Comparison of ENCODE assay signal across 19 cellular contexts in the genomic region with DNA sequence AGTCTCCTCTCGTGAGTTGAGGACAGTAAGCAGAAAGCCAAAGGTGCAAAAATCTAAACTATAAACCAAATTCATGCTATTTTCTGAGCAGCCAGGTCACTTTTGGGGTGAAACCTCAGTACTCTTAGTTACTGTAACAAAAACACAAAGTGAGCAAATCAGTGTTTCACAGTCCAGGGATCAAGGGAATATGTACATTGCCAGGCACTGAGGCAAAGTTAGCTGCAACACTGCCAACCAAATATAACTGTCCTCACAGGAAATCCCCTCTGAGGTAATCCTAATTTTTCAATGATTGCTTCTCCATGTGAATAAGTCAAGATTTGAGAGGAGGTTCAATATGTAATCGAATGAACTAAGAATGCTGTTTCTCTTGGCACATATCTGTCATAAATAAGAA.
A peak's percentile ranks its signal among the peaks of the same experiment; 100 is the strongest.
DNase-seq lines count a peak whose midpoint lies in the region; ATAC-seq lines count a peak whose summit lies in the region.
"Had no signal": no experiment of that assay in that cellular context is flagged by ENCODE, and none has a peak within 500 bp of the region (broad histone marks: within the 10 kb centered on the region; RNA-seq: fewer than 3 reads in every experiment).

No MANE protein-coding gene starts in this region.

- no peak for ATAC-seq in activated naive CD8-positive, alpha-beta T cell treated with anti-CD3 and anti-CD28 coated beads, Interleukin-2, amount 50 U/mL, for 24 hours
- no peak for ATAC-seq in GM21515 (IDR thresholded peaks at IDR 0.05; ENCODE audit: unreplicated experiment)
- no peak for ATAC-seq in HG03196 (IDR thresholded peaks at IDR 0.05; ENCODE audit: unreplicated experiment)
- ATAC-seq: CD8-positive, alpha-beta T cell; GM23338; HCT116 had no signal

- no peaks in the 10 kb centered on the region for H3K9me3 Mint-ChIP-seq in activated naive CD8-positive, alpha-beta T cell treated with anti-CD3 and anti-CD28 coated beads, Interleukin-2, amount 50 U/mL, for 24 hours
- H3K9me3 Mint-ChIP-seq: GM23338 had no signal

- no peak overlapping the region for H3K4me3 ChIP-seq in MG63
- H3K4me3 ChIP-seq: BLaER1 treated with 17β-estradiol and CSF1 and Interleukin-3, amounts not matched to agents 10 nM and 100 nM; GM23338 had no signal

- no peaks in the 10 kb centered on the region for H3K27me3 ChIP-seq in MG63
- H3K27me3 ChIP-seq: BLaER1 treated with 17β-estradiol and CSF1 and Interleukin-3, amounts not matched to agents 10 nM and 100 nM had no signal

- H3K36me3 Mint-ChIP-seq in activated naive CD8-positive, alpha-beta T cell treated with anti-CD3 and anti-CD28 coated beads, Interleukin-2, amount 50 U/mL, for 24 hours (ENCODE audit: low read depth): no peaks in the 10 kb centered on the region
- H3K36me3 Mint-ChIP-seq: CD8-positive, alpha-beta T cell had no signal

- no peaks in the 10 kb centered on the region for H3K9me3 ChIP-seq in MG63
- H3K9me3 ChIP-seq: BLaER1 treated with 17β-estradiol and CSF1 and Interleukin-3, amounts not matched to agents 10 nM and 100 nM had no signal

- H3K27ac Mint-ChIP-seq in activated naive CD8-positive, alpha-beta T cell treated with anti-CD3 and anti-CD28 coated beads, Interleukin-2, amount 50 U/mL, for 24 hours: no peak overlapping the region
- H3K27ac Mint-ChIP-seq: B cell; CD8-positive, alpha-beta T cell; GM23338; HFFc6 had no signal

- no peak overlapping the region for H3K4me3 Mint-ChIP-seq in activated naive CD8-positive, alpha-beta T cell treated with anti-CD3 and anti-CD28 coated beads, Interleukin-2, amount 50 U/mL, for 24 hours
- H3K4me3 Mint-ChIP-seq: B cell; CD8-positive, alpha-beta T cell; GM23338; HFFc6 had no signal

- H3K27me3 Mint-ChIP-seq in activated naive CD8-positive, alpha-beta T cell treated with anti-CD3 and anti-CD28 coated beads, Interleukin-2, amount 50 U/mL, for 24 hours: no peaks in the 10 kb centered on the region
- H3K27me3 Mint-ChIP-seq: B cell had no signal

- DNase-seq in MG63 (peak; percentile 4), fibroblast of gingiva (ENCODE audit: low read depth) (peak; percentile 45), glomerular visceral epithelial cell (ENCODE audit: extremely low spot score) (peak; percentile 6), renal cortical epithelial cell (ENCODE audit: low read depth) (peak; percentile 6), SIG-M5 treated with dmso at 0.1 percent for 504 hours (lab: John Stamatoyannopoulos, UW; ENCODE audit: unreplicated experiment) (no peak)
- DNase-seq in activated naive CD8-positive, alpha-beta T cell treated with anti-CD3 and anti-CD28 coated beads, Interleukin-2, amount 50 U/mL, for 24 hours: no peak
- DNase-seq: CD8-positive, alpha-beta T cell; DMS 273 treated with DMSO at 0.1 percent for 48 hours; DMS53; DND-41; EL; H7; HFFc6 had no signal

- H3K4me1 Mint-ChIP-seq in activated naive CD8-positive, alpha-beta T cell treated with anti-CD3 and anti-CD28 coated beads, Interleukin-2, amount 50 U/mL, for 24 hours: no peaks in the 10 kb centered on the region
- H3K4me1 Mint-ChIP-seq: B cell had no signal

- no peaks in the 10 kb centered on the region for H3K36me3 ChIP-seq in MG63
- H3K36me3 ChIP-seq: BLaER1 treated with 17β-estradiol and CSF1 and Interleukin-3, amounts not matched to agents 10 nM and 100 nM had no signal

Comparison
In these comparisons a context has a peak if more than half of its experiments do, and no peak if none do; other contexts are left out.
1. DNase-seq: peak in MG63 (single experiment), fibroblast of gingiva (single experiment), glomerular visceral epithelial cell (single experiment) and renal cortical epithelial cell (single experiment); none in SIG-M5 treated with dmso at 0.1 percent for 504 hours (single experiment) and activated naive CD8-positive, alpha-beta T cell treated with anti-CD3 and anti-CD28 coated beads, Interleukin-2, amount 50 U/mL, for 24 hours (single experiment).